27 cellular contexts compared by ENCODE assay signal in the genomic region with DNA sequence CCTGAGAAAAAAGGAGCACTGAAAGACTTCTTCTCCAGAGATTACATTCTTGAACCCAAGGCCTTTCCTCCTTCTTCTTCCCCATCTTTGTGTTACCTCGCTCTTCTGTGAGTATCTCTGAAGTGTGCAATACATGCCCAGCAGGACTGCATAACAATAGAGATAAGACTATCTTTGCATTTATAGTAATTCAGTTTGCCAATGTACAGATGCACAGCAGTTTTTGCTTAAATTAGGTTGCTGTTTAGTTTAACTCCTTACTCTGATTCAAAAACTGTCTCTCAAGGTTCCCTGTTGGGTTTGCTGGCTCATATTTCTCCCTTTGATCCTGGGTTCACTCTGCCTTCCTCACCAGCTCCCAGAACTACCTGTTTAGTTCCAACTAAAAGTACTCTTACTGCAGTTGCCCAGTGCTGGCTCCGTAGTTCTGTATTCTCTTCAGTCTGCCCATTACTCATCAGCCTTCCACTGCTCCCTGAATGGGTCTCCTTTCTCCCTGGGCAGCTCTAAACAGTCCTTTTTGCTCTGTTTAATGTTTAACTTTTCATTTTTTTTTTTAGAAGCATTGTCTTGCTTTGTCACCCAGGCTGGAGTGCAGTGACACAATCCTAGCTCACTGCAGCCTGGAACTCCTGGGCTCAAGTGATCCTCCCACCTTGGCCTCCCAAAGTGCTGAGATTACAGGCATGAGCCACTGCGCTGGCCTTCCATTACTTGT.
DNase-seq lines count a peak whose midpoint lies in the region; ATAC-seq, FAIRE-seq and TF ChIP-seq lines count a peak whose summit lies in the region.
"Had no signal": no experiment of that assay in that cellular context is flagged by ENCODE, and none has a peak within 500 bp of the region (broad histone marks: within the 10 kb centered on the region; RNA-seq: fewer than 3 reads in every experiment).

No MANE protein-coding gene starts in this region.

- H3K27ac Mint-ChIP-seq in chondrocyte (ENCODE audit: unreplicated experiment): peak overlapping the region; percentile 39
- H3K27ac Mint-ChIP-seq: CD8-positive, alpha-beta memory T cell had no signal

- H3K27me3 Mint-ChIP-seq in chondrocyte (ENCODE audit: low read depth): peaks cover 15% of the 10 kb centered on the region

- no peaks in the 10 kb centered on the region for H3K9me2 ChIP-seq in OCI-LY7 (ENCODE audit: insufficient read depth, low read length)

- no peak for TF ChIP-seq RAD21 in A549 (conservative IDR thresholded peaks at IDR 0.05 in 1 of 2, IDR thresholded peaks at IDR 0.05 in 1 of 2)

- H3K4me3 Mint-ChIP-seq in chondrocyte (ENCODE audit: unreplicated experiment): no peak overlapping the region
- H3K4me3 Mint-ChIP-seq: CD14-positive monocyte; CD8-positive, alpha-beta memory T cell had no signal

- intact Hi-C loops in posterior cingulate gyrus (cut with DNase I) (no loop called here), OCI-LY7 (cut with micrococcal nuclease; ENCODE audit: unreplicated experiment) (no loop called here)

- no peaks in the 10 kb centered on the region for H3K36me3 Mint-ChIP-seq in chondrocyte (ENCODE audit: low read depth)
- H3K36me3 Mint-ChIP-seq: CD14-positive monocyte; CD8-positive, alpha-beta memory T cell had no signal

- CTCF ChIA-PET in A549 (lab: Yijun Ruan, JAX): interaction anchor here (1.0 to 1.7 kb wide), 2 partner anchors 15 to 20 kb away, joined by 3 to 5 read pairs; no protein-coding TSS in a partner anchor
- CTCF ChIA-PET in OCI-LY7 (lab: Charles Lee; ENCODE audit: unreplicated experiment): no interaction called here

- TF ChIP-seq POLR2A in A549 (IDR thresholded peaks at IDR 0.05; ENCODE audit: low read length): no peak

- H3K4me1 ChIP-seq in A549: no peaks in the 10 kb centered on the region
- no peaks in the 10 kb centered on the region for H3K4me1 ChIP-seq in OCI-LY7 (ENCODE audit: insufficient read depth, low read length, poor library complexity, severe bottlenecking)
- H3K4me1 ChIP-seq: BE2C, HAP-1, SJCRH30 had no signal

- no peaks in the 10 kb centered on the region for H3K79me2 ChIP-seq in OCI-LY7 (ENCODE audit: insufficient read depth, low read depth, low read length)

- WGBS in A549 (ENCODE audit: missing lambda C conversion rate): 49% methylated on average over 3 of the region's 3 CpGs

- BruUV-seq in OCI-LY7 (replicated peaks; lab: Mats Ljungman, UMichigan): no TSS peak

- no peaks in the 10 kb centered on the region for H3K36me3 ChIP-seq in OCI-LY7 (ENCODE audit: insufficient read depth, low read length)
- H3K36me3 ChIP-seq: BE2C, HAP-1, SJCRH30 had no signal

- POLR2A ChIA-PET in A549 (lab: Yijun Ruan, JAX) (no interaction called here), OCI-LY7 (lab: Charles Lee) (interaction anchor here (0.6 kb wide), 1 partner anchor 41 kb away, joined by 3 read pairs; no protein-coding TSS in a partner anchor)

- H3K4me3 ChIP-seq in A549 (no peak overlapping the region), OCI-LY7 (ENCODE audit: low read depth, low read length, poor library complexity, severe bottlenecking) (no peak overlapping the region)
- H3K4me3 ChIP-seq: HAP-1, K562, PC-9, SJCRH30 had no signal

- TF ChIP-seq EP300 in A549 (IDR thresholded peaks at IDR 0.05): no peak

- peaks cover 3% of the 10 kb centered on the region for H3K9me3 Mint-ChIP-seq in chondrocyte (ENCODE audit: low read depth)

- H2AFZ ChIP-seq in OCI-LY7 (ENCODE audit: low read length): no peak overlapping the region
- H2AFZ ChIP-seq: PC-9 had no signal

- TF ChIP-seq CTCF in A549 (IDR thresholded peaks at IDR 0.05): no peak
- TF ChIP-seq CTCF in chondrocyte (IDR thresholded peaks at IDR 0.05): no peak
- no peak for TF ChIP-seq CTCF in OCI-LY7 (conservative IDR thresholded peaks at IDR 0.05; ENCODE audit: low read length)

- peaks cover 3% of the 10 kb centered on the region for H3K4me1 Mint-ChIP-seq in chondrocyte (ENCODE audit: low read depth)
- H3K4me1 Mint-ChIP-seq: CD14-positive monocyte; CD8-positive, alpha-beta memory T cell had no signal

- H3K9me3 ChIP-seq in A549 (no peaks in the 10 kb centered on the region), OCI-LY7 (ENCODE audit: low read length) (no peaks in the 10 kb centered on the region)
- H3K9me3 ChIP-seq: BE2C, HAP-1, SJCRH30 had no signal

- ATAC-seq in A549: peak; percentile 46 to 62; a peak in 5 of 6 replicates
- ATAC-seq: K562, Right ventricle myocardium inferior had no signal

- no peak for FAIRE-seq in A549 (lab: Jason Lieb, UNC)
- FAIRE-seq: G401.6, K562 had no signal

- no peaks in the 10 kb centered on the region for H4K20me1 ChIP-seq in OCI-LY7 (ENCODE audit: insufficient read depth, low read length)

- H3K27ac ChIP-seq in A549: no peak overlapping the region
- no peak overlapping the region for H3K27ac ChIP-seq in OCI-LY7 (ENCODE audit: low read depth, low read length, poor library complexity, severe bottlenecking)
- H3K27ac ChIP-seq: PC-9, SJCRH30 had no signal

- H3K4me2 ChIP-seq in A549: no peak overlapping the region
- no peak overlapping the region for H3K4me2 ChIP-seq in OCI-LY7 (ENCODE audit: low read length)
- H3K4me2 ChIP-seq: PC-9 had no signal

- DNase-seq in A549 (ENCODE audit: low read depth in 1 of 2, low spot score in 1 of 2) (no peak), DMS53 (lab: John Stamatoyannopoulos, UW) (peak; percentile 94), chondrocyte (ENCODE audit: low spot score) (no peak), kidney tubule cell (ENCODE audit: low spot score) (peak; percentile 90), posterior cingulate gyrus (no peak), OCI-LY7 (ENCODE audit: low spot score) (no peak), LoVo (ENCODE audit: low spot score) (no peak), HUDEP-2 (lab: John Stamatoyannopoulos, UW; ENCODE audit: unreplicated experiment in 76 of 76) (no peak)
- DNase-seq: BE2C; CD8-positive, alpha-beta memory T cell; GOT3; Kasumi-1; MV-4-11; NCI-H1105; NCI-H146; NCI-H1930; NCI-H2107; NCI-H524 treated with DMSO at 0.1 percent for 48 hours; NCI-H774; NK-92 treated with Interleukin-12 subunit alpha and Interleukin-12 subunit beta, amount 100 ng/mL, for 24 hours; PC-9; SJCRH30 had no signal

TF ChIP-seq in A549, 52 proteins besides CTCF, POLR2A, EP300 and RAD21:
- TF ChIP-seq NR3C1 (IDR thresholded peaks at IDR 0.05) (no peak), E2F6 (IDR thresholded peaks at IDR 0.05; ENCODE audit: borderline replicate concordance, low read depth) (no peak), GATA3 (IDR thresholded peaks at IDR 0.05; ENCODE audit: borderline replicate concordance) (no peak), SMC3 (IDR thresholded peaks at IDR 0.05) (no peak), CHD2 (IDR thresholded peaks at IDR 0.05; ENCODE audit: low read length, partially characterized antibody) (no peak), RCOR1 (IDR thresholded peaks at IDR 0.05; ENCODE audit: low read depth, low read length) (no peak), ZNF302 (CRISPR knock-in tag; IDR thresholded peaks at IDR 0.05) (no peak), SREBF2 (IDR thresholded peaks at IDR 0.05) (no peak), KDM1A (IDR thresholded peaks at IDR 0.05; ENCODE audit: low read depth) (no peak), CBX8 (IDR thresholded peaks at IDR 0.05) (no peak), TP53 (CRISPR knock-in tag; IDR thresholded peaks at IDR 0.05) (no peak), USF2 (IDR thresholded peaks at IDR 0.05) (no peak), HOXA7 (CRISPR knock-in tag; IDR thresholded peaks at IDR 0.05) (no peak), HOXB13 (CRISPR knock-in tag; IDR thresholded peaks at IDR 0.05; ENCODE audit: low read depth) (no peak), ZC3H11A (IDR thresholded peaks at IDR 0.05) (no peak), RNF2 (IDR thresholded peaks at IDR 0.05; ENCODE audit: borderline replicate concordance, low read depth) (no peak), BHLHE40 (IDR thresholded peaks at IDR 0.05; ENCODE audit: low read depth, low read length) (no peak), FOXS1 (CRISPR knock-in tag; IDR thresholded peaks at IDR 0.05) (no peak)
- TF ChIP-seq, protein P1, sequence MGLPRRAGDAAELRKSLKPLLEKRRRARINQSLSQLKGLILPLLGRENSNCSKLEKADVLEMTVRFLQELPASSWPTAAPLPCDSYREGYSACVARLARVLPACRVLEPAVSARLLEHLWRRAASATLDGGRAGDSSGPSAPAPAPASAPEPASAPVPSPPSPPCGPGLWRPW (IDR thresholded peaks at IDR 0.05): no peak
- TF ChIP-seq, protein P2, sequence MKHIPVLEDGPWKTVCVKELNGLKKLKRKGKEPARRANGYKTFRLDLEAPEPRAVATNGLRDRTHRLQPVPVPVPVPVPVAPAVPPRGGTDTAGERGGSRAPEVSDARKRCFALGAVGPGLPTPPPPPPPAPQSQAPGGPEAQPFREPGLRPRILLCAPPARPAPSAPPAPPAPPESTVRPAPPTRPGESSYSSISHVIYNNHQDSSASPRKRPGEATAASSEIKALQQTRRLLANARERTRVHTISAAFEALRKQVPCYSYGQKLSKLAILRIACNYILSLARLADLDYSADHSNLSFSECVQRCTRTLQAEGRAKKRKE (CRISPR knock-in tag; IDR thresholded peaks at IDR 0.05; ENCODE audit: low read depth): no peak
TF ChIP-seq in A549: peak in this region for 0.

Comparison
In these comparisons a context has a peak if more than half of its experiments do, and no peak if none do; other contexts are left out.
1. DNase-seq: peak in DMS53 (single experiment) and kidney tubule cell (single experiment); none in A549 (0 of 2), chondrocyte (single experiment), posterior cingulate gyrus (0 of 10), OCI-LY7 (single experiment), LoVo (single experiment) and HUDEP-2 (0 of 76).